ENCODE assay signal across 1 cellular context in the genomic region with DNA sequence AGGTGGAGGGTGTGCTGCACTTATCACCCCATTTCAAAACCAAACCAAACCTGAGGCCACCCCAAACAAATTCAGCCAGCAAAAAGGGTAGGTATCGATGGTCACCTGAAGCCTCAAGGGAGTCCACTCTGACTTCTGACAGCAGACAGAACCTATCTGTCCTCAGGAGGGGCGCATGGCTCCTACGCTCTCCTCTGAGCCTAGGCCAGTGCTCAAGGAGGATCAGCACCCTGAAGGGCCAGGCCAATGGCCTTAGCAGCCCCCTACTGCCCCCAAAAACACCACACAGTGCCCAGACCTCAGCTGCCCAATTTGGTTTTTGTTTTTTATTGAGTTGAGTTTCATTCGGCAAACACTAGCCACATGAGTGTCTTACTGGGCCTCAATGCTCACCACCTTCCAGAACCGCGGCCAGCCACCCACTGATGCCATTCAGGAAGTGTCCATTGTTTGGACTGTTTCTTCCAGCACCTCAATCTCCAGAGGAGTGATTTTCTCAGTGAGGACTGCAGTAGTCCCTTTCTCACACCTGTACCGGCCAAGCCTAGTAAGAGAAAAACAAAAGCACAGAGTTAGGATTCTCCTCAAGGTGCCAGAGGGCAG.
TF ChIP-seq lines count a peak whose summit lies in the region.

No MANE protein-coding gene starts in this region.

TF ChIP-seq in H1, 55 proteins besides CTCF, POLR2A, EP300 and RAD21:
- TF ChIP-seq SP1 (IDR thresholded peaks at IDR 0.05; ENCODE audit: low read depth, low read length), result 0 out of 2 replicates have a peak, but pooled peaks have one; percentile 16
- TF ChIP-seq TCF12 (IDR thresholded peaks at IDR 0.05; ENCODE audit: low read depth, low read length), result no peak
